In genomic region chr3:179958143-179958542, GRCh38 we compare ENCODE assay signal across 11 cellular contexts.
"Had no signal": no experiment of that assay in that cellular context is flagged by ENCODE, and none has a peak within 500 bp of the region (broad histone marks: within the 10 kb centered on the region; RNA-seq: fewer than 3 reads in every experiment).

No MANE protein-coding gene starts in this region.

- H3K9me3 ChIP-seq: right atrium auricular region, tibial artery, uterus had no signal

- H3K36me3 ChIP-seq: brain microvascular endothelial cell, right atrium auricular region, tibial artery, uterus had no signal

- H3K4me1 ChIP-seq: right atrium auricular region, tibial artery, uterus had no signal

- H3K27me3 ChIP-seq: brain microvascular endothelial cell, right atrium auricular region, tibial artery, uterus had no signal

- DNase-seq: activated CD4-positive, alpha-beta T cell treated with anti-CD3 and anti-CD28 coated beads, Interleukin-2, amount 50 U/mL, for 48 hours; activated gamma-delta T cell; activated T-cell treated with anti-CD3 and anti-CD28 coated beads, Interleukin-2, amount 50 U/mL, for 4 hours; brain microvascular endothelial cell; dermis blood vessel endothelial cell; hypothalamus; kidney glomerular epithelial cell; small intestine; tibial artery; uterus had no signal

- H3K27ac ChIP-seq: brain microvascular endothelial cell, right atrium auricular region, tibial artery, uterus had no signal

- H3K4me3 ChIP-seq: right atrium auricular region, tibial artery, uterus had no signal
